Comparison of ENCODE assay signal across 38 cellular contexts in the genomic region with DNA sequence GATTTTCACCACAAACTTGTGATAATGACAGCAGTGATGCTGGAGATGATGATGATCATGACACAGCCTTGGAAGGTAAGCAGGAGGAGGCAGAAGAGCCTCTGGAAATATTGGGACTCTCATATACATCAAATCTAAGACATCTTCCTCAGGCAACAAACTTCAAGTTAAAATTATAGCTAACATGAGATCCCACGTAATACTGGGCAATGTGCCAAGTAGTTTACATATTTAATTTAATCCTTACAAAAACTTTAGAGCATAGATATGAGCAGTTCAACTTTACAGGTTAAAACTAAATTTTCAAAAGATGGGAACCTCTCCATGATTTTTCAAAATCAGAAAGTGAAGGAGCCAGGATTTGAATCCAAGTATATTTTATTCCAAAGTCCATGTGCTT. TPM values are rescaled to one million over a fixed set of nuclear protein-coding genes. Genes with fewer than 3 reads are reported as not detected.
"Had no signal": no experiment of that assay in that cellular context is flagged by ENCODE, and none has a peak within 500 bp of the region (broad histone marks: within the 10 kb centered on the region; RNA-seq: fewer than 3 reads in every experiment).

No MANE protein-coding gene starts in this region.

- DNase-seq: Kasumi-1, MG63, MM.1S, MV-4-11, NCI-H1048, NCI-H1092, NCI-H1092 treated with DMSO at 0.1 percent for 48 hours, NCI-H1105, NCI-H1105 treated with DMSO at 0.1 percent for 48 hours, NCI-H1417, NCI-H1417 treated with DMSO at 0.1 percent for 48 hours, NCI-H1436, NCI-H1436 treated with DMSO at 0.1 percent for 48 hours, NCI-H146, NCI-H1694, NCI-H1694 treated with DMSO at 0.1 percent for 48 hours, NCI-H187, NCI-H187 treated with DMSO at 0.1 percent for 48 hours, NCI-H1930, NCI-H2029, NCI-H2029 treated with DMSO at 0.1 percent for 48 hours, NCI-H2081, NCI-H2081 treated with DMSO at 0.1 percent for 48 hours, NCI-H2107, NCI-H2171, NCI-H2171 treated with DMSO at 0.1 percent for 48 hours, NCI-H2227 treated with DMSO at 0.1 percent for 48 hours, NCI-H226, NCI-H345, NCI-H446, NCI-H446 treated with DMSO at 0.1 percent for 48 hours, NCI-H510A, NCI-H510A treated with DMSO at 0.1 percent for 48 hours, NCI-H524 had no signal

- H3K36me3 ChIP-seq: MG63 had no signal

- H3K27me3 ChIP-seq: MG63 had no signal

- H3K4me3 ChIP-seq: MG63 had no signal

- H3K9me3 ChIP-seq: MG63 had no signal

RNA-seq across cellular contexts. Expression of gene OR52B2, which starts 19.0 kb away (rescaled TPM):
- total RNA-seq: LHCN-M2, M059J, MCF 10A, NCI-H460 had no signal

RNA-seq across cellular contexts. Expression of gene OR56B4, which starts 43.6 kb away (rescaled TPM):
- total RNA-seq: LHCN-M2, M059J, MCF 10A, NCI-H460 had no signal

RNA-seq across cellular contexts. Expression of gene OR52W1, which starts 47.9 kb away (rescaled TPM):
- total RNA-seq: LHCN-M2, M059J, MCF 10A, NCI-H460 had no signal

RNA-seq across cellular contexts. Expression of gene C11orf42, which starts 54.2 kb away (rescaled TPM):
- total RNA-seq: LHCN-M2, M059J, MCF 10A, NCI-H460 had no signal
